Comparison of ENCODE assay signal across 7 cellular contexts in the genomic region with DNA sequence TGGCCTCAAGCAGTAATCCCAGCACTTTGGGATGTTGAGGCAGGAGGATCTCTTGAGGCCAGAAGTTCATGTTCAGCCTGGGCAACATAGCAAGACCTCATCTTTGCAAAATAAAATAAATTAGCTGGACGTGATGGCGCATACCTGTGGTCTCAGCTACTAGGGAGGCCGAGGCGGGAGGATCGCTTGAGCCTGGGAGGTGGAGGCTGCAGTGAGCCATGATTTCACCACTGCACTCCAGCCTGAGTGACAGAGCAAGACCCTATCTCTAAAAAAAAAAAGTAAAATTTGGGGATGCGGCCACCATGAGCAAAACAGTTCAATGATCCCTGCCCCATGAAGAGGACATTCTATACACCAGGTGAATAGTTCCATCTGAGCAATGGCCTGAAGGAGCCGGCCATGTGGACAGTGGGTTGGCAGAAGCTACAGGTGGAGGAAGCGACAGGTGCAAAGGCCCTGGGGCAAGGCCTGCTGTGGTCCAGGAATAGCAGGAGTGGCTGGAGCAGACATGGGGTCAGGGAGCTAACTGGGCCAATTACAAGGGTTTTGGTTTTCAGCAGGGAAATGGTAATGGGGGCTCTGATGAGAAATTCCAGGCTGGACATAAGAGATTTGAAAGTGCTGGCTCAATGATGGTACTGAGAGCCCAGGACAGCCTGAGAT.
DNase-seq lines count a peak whose midpoint lies in the region; ATAC-seq, FAIRE-seq and TF ChIP-seq lines count a peak whose summit lies in the region.
"Not testable (repeated sequence)": the region's sequence is repeated elsewhere in the genome, so short reads cannot be mapped to it uniquely, and the experiment has no call there.

No MANE protein-coding gene starts in this region.

- intact Hi-C loops in Caco-2 (cut with micrococcal nuclease; ENCODE audit: unreplicated experiment), result loop anchor here (5.0 kb wide), 1 partner anchor 102 kb away; the partner anchor contains the start of gene ATAD5
- intact Hi-C loops in mammary epithelial cell (cut with micrococcal nuclease); kidney (cut with DNase I): not testable (repeated sequence)

- peak overlapping the region; percentile 97 for H3K4me3 Mint-ChIP-seq in Caco-2 (ENCODE audit: unreplicated experiment)
- H3K4me3 Mint-ChIP-seq in T-helper 2 cell treated with Interferon-gamma antibody and Interleukin-4, amounts not matched to agents 5 μg/mL and 100 μg/mL, for 36 hours, result peak overlapping the region; percentile 97
- H3K4me3 Mint-ChIP-seq in activated T-cell treated with anti-CD3 and anti-CD28 coated beads, Interleukin-2, amount 50 U/mL, for 72 hours, result peak overlapping the region; percentile 90 to 99

- not testable (repeated sequence) for H2BK5ac ChIP-seq in neuronal stem cell (ENCODE audit: low read length)

- dilution Hi-C loops in mammary epithelial cell (cut with HindIII; ENCODE audit: low sequenced_read_pairs), result not testable (repeated sequence)

- not testable (repeated sequence) for H3K9me2 ChIP-seq in Loucy (replicated peaks; ENCODE audit: low read depth, low read length)

- not testable (repeated sequence) for H4K91ac ChIP-seq in neuronal stem cell (ENCODE audit: low read depth, low read length, poor library complexity)

- in situ Hi-C loops in mammary epithelial cell (cut with MboI; ENCODE audit: low sequenced_read_pairs in 2 of 2), result not testable (repeated sequence)

- H3K27ac Mint-ChIP-seq in Caco-2 (ENCODE audit: unreplicated experiment), result peak overlapping the region; percentile 99
- H3K27ac Mint-ChIP-seq in T-helper 2 cell treated with Interferon-gamma antibody and Interleukin-4, amounts not matched to agents 5 μg/mL and 100 μg/mL, for 36 hours, result peak overlapping the region; percentile 98
- peak overlapping the region; percentile 91 for H3K27ac Mint-ChIP-seq in activated T-cell treated with anti-CD3 and anti-CD28 coated beads, Interleukin-2, amount 50 U/mL, for 72 hours

- H3K4me1 ChIP-seq in Caco-2; mammary epithelial cell (ENCODE audit: insufficient read depth, low read length); kidney (ENCODE audit: control insufficient read depth in 1 of 2, insufficient read depth in 1 of 2, low read depth in 1 of 2, low read length in 2 of 2); neuronal stem cell (ENCODE audit: control insufficient read depth in 2 of 2, insufficient read depth in 1 of 2, low read depth in 1 of 2, low read length in 2 of 2): not testable (repeated sequence)
- H3K4me1 ChIP-seq in Loucy (ENCODE audit: insufficient read depth, low read length, poor library complexity, severe bottlenecking), result peaks cover 18% of the 10 kb centered on the region

- H2AFZ ChIP-seq in Loucy (ENCODE audit: low read length); neuronal stem cell (ENCODE audit: low read length): not testable (repeated sequence)
- peak overlapping the region; percentile 88 for H2AFZ ChIP-seq in mammary epithelial cell (ENCODE audit: low read depth, low read length)

- H3K4me2 ChIP-seq in Loucy (ENCODE audit: low read depth, low read length, poor library complexity, severe bottlenecking), result peak overlapping the region; percentile 57
- H3K4me2 ChIP-seq in mammary epithelial cell (ENCODE audit: insufficient read depth, low read depth, low read length); neuronal stem cell (ENCODE audit: insufficient read depth, low read length, poor library complexity, severe bottlenecking): not testable (repeated sequence)

- CTCF ChIA-PET in Caco-2 (lab: Charles Lee); mammary epithelial cell (lab: Charles Lee; ENCODE audit: low non-redundant PET): not testable (repeated sequence)

- not testable (repeated sequence) for ATAC-seq in activated T-cell treated with anti-CD3 and anti-CD28 coated beads, Interleukin-2, amount 50 U/mL, for 72 hours (replicated peaks in 1 of 2)

- H3K18ac ChIP-seq in neuronal stem cell (ENCODE audit: low read length), result not testable (repeated sequence)

- not testable (repeated sequence) for H3F3A ChIP-seq in Loucy (ENCODE audit: low read depth)

- whole genome bisulfite sequencing in mammary epithelial cell (ENCODE audit: low coverage, missing lambda C conversion rate), result 97% methylated on average over 6 of the region's 8 CpGs
- WGBS in neuronal stem cell (ENCODE audit: extremely low coverage in 2 of 2, insufficient read length in 2 of 2, insufficient replicate concordance in 1 of 2), 2 donors, result no CpG with 5 or more reads among the region's 8 CpGs

- H3K9me3 Mint-ChIP-seq in Caco-2 (ENCODE audit: unreplicated experiment); T-helper 2 cell treated with Interferon-gamma antibody and Interleukin-4, amounts not matched to agents 5 μg/mL and 100 μg/mL, for 36 hours; activated T-cell treated with anti-CD3 and anti-CD28 coated beads, Interleukin-2, amount 50 U/mL, for 72 hours: not testable (repeated sequence)

- not testable (repeated sequence) for H3K27me3 ChIP-seq in Caco-2 (replicated peaks; ENCODE audit: control insufficient read depth, insufficient read depth, low read length); Loucy (ENCODE audit: insufficient read depth, low read length, poor library complexity, severe bottlenecking); mammary epithelial cell (ENCODE audit: insufficient read depth, low read length); neuronal stem cell (ENCODE audit: control insufficient read depth in 3 of 3, insufficient read depth in 3 of 3, low read depth in 1 of 3, low read length in 3 of 3)

- peaks cover 11% of the 10 kb centered on the region for H3K79me1 ChIP-seq in neuronal stem cell (ENCODE audit: low read depth, low read length)

- peaks cover 27% of the 10 kb centered on the region for H4K20me1 ChIP-seq in Loucy (ENCODE audit: insufficient read depth, low read length, poor library complexity, severe bottlenecking)
- not testable (repeated sequence) for H4K20me1 ChIP-seq in mammary epithelial cell (ENCODE audit: insufficient read depth, low read length)

- not testable (repeated sequence) for H2BK120ac ChIP-seq in neuronal stem cell (ENCODE audit: low read depth, low read length)

- H2BK15ac ChIP-seq in neuronal stem cell (ENCODE audit: low read length), result not testable (repeated sequence)

- peak overlapping the region; percentile 81 for H2AK5ac ChIP-seq in neuronal stem cell (ENCODE audit: low read depth, low read length)

- H4K8ac ChIP-seq in neuronal stem cell (ENCODE audit: low read depth, low read length), result not testable (repeated sequence)

- not testable (repeated sequence) for H3K27me3 Mint-ChIP-seq in Caco-2 (ENCODE audit: insufficient read depth, unreplicated experiment); T-helper 2 cell treated with Interferon-gamma antibody and Interleukin-4, amounts not matched to agents 5 μg/mL and 100 μg/mL, for 36 hours (ENCODE audit: low read depth); activated T-cell treated with anti-CD3 and anti-CD28 coated beads, Interleukin-2, amount 50 U/mL, for 72 hours (ENCODE audit: low read depth)

- not testable (repeated sequence) for H3K27ac ChIP-seq in mammary epithelial cell (ENCODE audit: insufficient read depth, low read depth, low read length); kidney (ENCODE audit: low read depth in 2 of 2, low read length in 2 of 2); neuronal stem cell (replicated peaks; ENCODE audit: low read length)

- H3K4me1 Mint-ChIP-seq in Caco-2 (ENCODE audit: low read depth, unreplicated experiment), result not testable (repeated sequence)
- H3K4me1 Mint-ChIP-seq in T-helper 2 cell treated with Interferon-gamma antibody and Interleukin-4, amounts not matched to agents 5 μg/mL and 100 μg/mL, for 36 hours (ENCODE audit: low read depth), result peaks cover 12% of the 10 kb centered on the region
- H3K4me1 Mint-ChIP-seq in activated T-cell treated with anti-CD3 and anti-CD28 coated beads, Interleukin-2, amount 50 U/mL, for 72 hours (ENCODE audit: low read depth), result peaks cover 29% of the 10 kb centered on the region

- not testable (repeated sequence) for H3K9me3 ChIP-seq in Caco-2; Loucy (ENCODE audit: insufficient read depth, low read depth, low read length); mammary epithelial cell (replicated peaks; ENCODE audit: insufficient read depth, low read length); kidney (ENCODE audit: control insufficient read depth in 1 of 2, low read length in 2 of 2); neuronal stem cell (replicated peaks in 1 of 2; ENCODE audit: control insufficient read depth in 2 of 2, insufficient read depth in 1 of 2, low read depth in 1 of 2, low read length in 2 of 2)

- peak overlapping the region; percentile 78 for H3K9ac ChIP-seq in Loucy (ENCODE audit: low read depth, low read length, poor library complexity, severe bottlenecking)
- H3K9ac ChIP-seq in mammary epithelial cell (ENCODE audit: insufficient read depth, low read length); kidney (ENCODE audit: low read length in 2 of 2); neuronal stem cell (ENCODE audit: low read depth, low read length, poor library complexity): not testable (repeated sequence)

- H3K14ac ChIP-seq in neuronal stem cell (ENCODE audit: low read length), result not testable (repeated sequence)

- H2BK12ac ChIP-seq in neuronal stem cell (ENCODE audit: low read length), result not testable (repeated sequence)

- not testable (repeated sequence) for FAIRE-seq in kidney (lab: Jason Lieb, UNC)

- TF ChIP-seq CTCF in Caco-2 (IDR thresholded peaks at IDR 0.05; ENCODE audit: insufficient read depth in 1 of 2, low read depth in 1 of 2, low read length in 1 of 2, severe bottlenecking in 1 of 2, unreplicated experiment in 1 of 2); Loucy (conservative IDR thresholded peaks at IDR 0.05; ENCODE audit: low read length); mammary epithelial cell (conservative IDR thresholded peaks at IDR 0.05 in 1 of 2, IDR thresholded peaks at IDR 0.05 in 1 of 2; ENCODE audit: extremely low read depth in 1 of 2, insufficient read depth in 1 of 2, low read depth in 1 of 2, low read length in 2 of 2); kidney (IDR thresholded peaks at IDR 0.05; ENCODE audit: borderline replicate concordance, extremely low read depth, insufficient read depth): not testable (repeated sequence)

- not testable (repeated sequence) for H3K36me3 ChIP-seq in Caco-2 (ENCODE audit: control insufficient read depth, insufficient read depth, low read length); Loucy (ENCODE audit: insufficient read depth, low read length); mammary epithelial cell (ENCODE audit: insufficient read depth, low read length); kidney (ENCODE audit: control insufficient read depth in 1 of 2, insufficient read depth in 2 of 2, low read length in 2 of 2)
- H3K36me3 ChIP-seq in neuronal stem cell (replicated peaks in 1 of 2; ENCODE audit: control insufficient read depth in 2 of 2, insufficient read depth in 2 of 2, low read length in 2 of 2), result peaks cover 0 to 15% of the 10 kb centered on the region in 2 donors

- peaks cover 71% of the 10 kb centered on the region for H3K79me2 ChIP-seq in Loucy (ENCODE audit: insufficient read depth, low read length)
- peaks cover 55% of the 10 kb centered on the region for H3K79me2 ChIP-seq in mammary epithelial cell (ENCODE audit: insufficient read depth, low read length)

- POLR2A ChIA-PET in Caco-2 (lab: Charles Lee), result interaction anchor here (0.7 kb wide), 1 partner anchor 1470 kb away, joined by 4 read pairs; no protein-coding TSS in a partner anchor

- not testable (repeated sequence) for H3K4ac ChIP-seq in neuronal stem cell (ENCODE audit: low read length)

- not testable (repeated sequence) for BruUV-seq in Caco-2 (replicated peaks; lab: Mats Ljungman, UMichigan); mammary epithelial cell (replicated peaks; lab: Mats Ljungman, UMichigan)

- not testable (repeated sequence) for H3K4me3 ChIP-seq in Caco-2 (ENCODE audit: low read depth, low read length); mammary epithelial cell (replicated peaks in 1 of 3; ENCODE audit: insufficient read depth in 1 of 3, low read depth in 2 of 3, low read length in 3 of 3); kidney (ENCODE audit: low read length in 2 of 2); neuronal stem cell (ENCODE audit: low read length in 2 of 2)
- H3K4me3 ChIP-seq in Loucy (ENCODE audit: low read length, poor library complexity, severe bottlenecking), result peak overlapping the region; percentile 65

- H3K23ac ChIP-seq in neuronal stem cell (ENCODE audit: low read depth, low read length, poor library complexity), result not testable (repeated sequence)

- DNase-seq in Caco-2, result peak in 1 of 2 experiments; percentile 34
- DNase-seq in T-helper 2 cell treated with Interferon-gamma antibody and Interleukin-4, amounts not matched to agents 5 μg/mL and 100 μg/mL, for 36 hours (ENCODE audit: low spot score); activated T-cell treated with anti-CD3 and anti-CD28 coated beads, Interleukin-2, amount 50 U/mL, for 72 hours; mammary epithelial cell; neuronal stem cell (ENCODE audit: low spot score): not testable (repeated sequence)
- peak; percentile 59 for DNase-seq in kidney

- peaks cover 28% of the 10 kb centered on the region for H3K36me3 Mint-ChIP-seq in Caco-2 (ENCODE audit: insufficient read depth, unreplicated experiment)
- H3K36me3 Mint-ChIP-seq in T-helper 2 cell treated with Interferon-gamma antibody and Interleukin-4, amounts not matched to agents 5 μg/mL and 100 μg/mL, for 36 hours (ENCODE audit: low read depth), result peaks cover 13% of the 10 kb centered on the region
- H3K36me3 Mint-ChIP-seq in activated T-cell treated with anti-CD3 and anti-CD28 coated beads, Interleukin-2, amount 50 U/mL, for 72 hours (ENCODE audit: insufficient read depth in 2 of 2), result not testable (repeated sequence)
